In the genomic region with DNA sequence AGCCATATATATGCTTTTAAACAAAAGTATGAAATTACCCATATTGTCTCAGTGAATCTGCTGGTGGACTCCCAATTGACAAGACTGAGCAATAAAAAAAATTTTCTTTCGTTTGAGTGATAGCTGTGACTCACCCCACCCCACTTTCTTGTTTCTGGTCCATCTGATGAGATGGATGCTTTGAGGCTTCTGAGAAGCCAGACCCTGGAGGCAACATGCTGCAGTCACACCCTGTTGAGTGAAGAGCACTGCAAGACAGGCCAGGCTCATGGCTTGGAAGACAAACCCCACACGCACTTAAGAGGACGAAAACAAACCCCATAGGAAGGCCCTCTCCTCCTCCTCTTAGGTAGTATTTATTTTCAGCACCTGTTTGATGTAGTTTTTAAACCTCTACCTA, we compare ENCODE assay signal across 18 cellular contexts.
"Had no signal": no experiment of that assay in that cellular context is flagged by ENCODE, and none has a peak within 500 bp of the region (broad histone marks: within the 10 kb centered on the region; RNA-seq: fewer than 3 reads in every experiment).

No MANE protein-coding gene starts in this region.

- H3K36me3 Mint-ChIP-seq: naive B cell had no signal

- H3K36me3 ChIP-seq: heart left ventricle, neutrophil, right atrium auricular region, tibial nerve, upper lobe of right lung, vagina had no signal

- H3K4me1 Mint-ChIP-seq: naive B cell, nephron had no signal

- H3K9me3 ChIP-seq: heart left ventricle, neutrophil, right atrium auricular region, testis, tibial nerve, upper lobe of right lung, vagina had no signal

- H3K27me3 ChIP-seq: heart left ventricle, neutrophil, right atrium auricular region, testis, tibial nerve, upper lobe of right lung, vagina had no signal

- H3K27ac Mint-ChIP-seq: dendritic cell treated with granulocyte-macrophage colony-stimulating factor and Interleukin-4, amounts not matched to agents 40 ng/mL and 50 ng/mL, for 4 days; effector memory CD8-positive, alpha-beta T cell; naive B cell; nephron; stimulated activated naive CD8-positive, alpha-beta T cell treated with anti-CD3 and anti-CD28 coated beads, Interleukin-15, Interleukin-2, amounts not matched to agents 100 ng/mL and 50 ng/mL, for 24 hours had no signal

- H3K9me3 Mint-ChIP-seq: dendritic cell treated with granulocyte-macrophage colony-stimulating factor and Interleukin-4, amounts not matched to agents 40 ng/mL and 50 ng/mL, for 4 days; nephron; stimulated activated naive CD8-positive, alpha-beta T cell treated with anti-CD3 and anti-CD28 coated beads, Interleukin-15, Interleukin-2, amounts not matched to agents 100 ng/mL and 50 ng/mL, for 24 hours had no signal

- H3K4me1 ChIP-seq: heart left ventricle, right atrium auricular region, testis, tibial nerve, upper lobe of right lung, vagina had no signal

- ATAC-seq: effector memory CD8-positive, alpha-beta T cell; heart left ventricle had no signal

- H3K4me3 Mint-ChIP-seq: dendritic cell treated with granulocyte-macrophage colony-stimulating factor and Interleukin-4, amounts not matched to agents 40 ng/mL and 50 ng/mL, for 4 days; effector memory CD8-positive, alpha-beta T cell; naive B cell; nephron; stimulated activated naive CD8-positive, alpha-beta T cell treated with anti-CD3 and anti-CD28 coated beads, Interleukin-15, Interleukin-2, amounts not matched to agents 100 ng/mL and 50 ng/mL, for 24 hours had no signal

- H3K27me3 Mint-ChIP-seq: dendritic cell treated with granulocyte-macrophage colony-stimulating factor and Interleukin-4, amounts not matched to agents 40 ng/mL and 50 ng/mL, for 4 days; effector memory CD8-positive, alpha-beta T cell; naive B cell; stimulated activated naive CD8-positive, alpha-beta T cell treated with anti-CD3 and anti-CD28 coated beads, Interleukin-15, Interleukin-2, amounts not matched to agents 100 ng/mL and 50 ng/mL, for 24 hours had no signal

- H3K4me3 ChIP-seq: heart left ventricle, right atrium auricular region, testis, tibial nerve, upper lobe of right lung, vagina had no signal

- H3K27ac ChIP-seq: heart left ventricle, neutrophil, right atrium auricular region, testis, tibial nerve, upper lobe of right lung, vagina had no signal

- DNase-seq: effector memory CD8-positive, alpha-beta T cell; heart left ventricle; hippocampal formation; kidney glomerular epithelial cell; mesendoderm; naive B cell; small intestine; stimulated activated CD4-positive, alpha-beta T cell treated with anti-CD3 and anti-CD28 coated beads, Interleukin-12 subunit alpha, Interleukin-12 subunit beta, amount 100 ng/mL, for 4 hours; stimulated activated CD4-positive, alpha-beta T cell treated with anti-CD3 and anti-CD28 coated beads, Interleukin-2, amount 100 ng/mL, for 48 hours; testis; upper lobe of right lung had no signal
